In the genomic region with DNA sequence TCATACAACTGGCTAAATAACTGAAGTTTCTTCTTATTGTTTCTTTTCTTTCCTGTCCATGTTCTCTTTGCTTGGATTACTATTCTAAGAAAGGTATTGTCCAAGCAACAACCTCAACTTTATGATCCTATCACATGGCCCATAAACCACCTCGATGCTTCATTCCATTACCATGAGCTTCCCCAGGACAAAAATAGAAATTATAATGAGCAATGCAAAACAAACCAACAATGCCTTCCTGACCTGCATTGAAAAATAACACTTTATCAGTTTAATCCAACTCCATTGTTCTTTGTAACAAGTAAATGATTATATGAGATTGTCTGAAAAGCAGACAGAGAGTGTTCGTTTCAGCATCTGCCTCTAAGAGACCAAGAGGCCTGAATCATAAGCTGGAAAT, we compare ENCODE assay signal across 25 cellular contexts.
"Had no signal": no experiment of that assay in that cellular context is flagged by ENCODE, and none has a peak within 500 bp of the region (broad histone marks: within the 10 kb centered on the region; RNA-seq: fewer than 3 reads in every experiment).

No MANE protein-coding gene starts in this region.

- H3K9ac ChIP-seq: parathyroid adenoma had no signal

- H3K27ac ChIP-seq: coronary artery, dorsolateral prefrontal cortex, foreskin keratinocyte, parathyroid adenoma, psoas muscle, right atrium auricular region, sigmoid colon, stomach, thoracic aorta had no signal

- H3K27me3 ChIP-seq: foreskin keratinocyte, right atrium auricular region, sigmoid colon, stomach had no signal

- H3K4me3 ChIP-seq: coronary artery, dorsolateral prefrontal cortex, lung, psoas muscle, right atrium auricular region, sigmoid colon, stomach, thoracic aorta had no signal

- H3K9me3 ChIP-seq: psoas muscle, right atrium auricular region, sigmoid colon, stomach, thoracic aorta had no signal

- DNase-seq: central memory CD4-positive, alpha-beta T cell; dorsolateral prefrontal cortex; effector CD8-positive, alpha-beta T cell; erythroblast; hypothalamus; left cardiac atrium; left ventricle myocardium superior; mesendoderm; naive thymus-derived CD4-positive, alpha-beta T cell; nephron progenitor cell; psoas muscle; sigmoid colon; small intestine; stimulated activated CD4-positive, alpha-beta T cell treated with anti-CD3 and anti-CD28 coated beads, Interleukin-12 subunit alpha, Interleukin-12 subunit beta, amount 100 ng/mL, for 4 hours; stimulated activated naive CD4-positive, alpha-beta T cell; stomach; substantia nigra had no signal

- H3K36me3 ChIP-seq: right atrium auricular region, sigmoid colon, stomach, thoracic aorta had no signal

- H3K4me1 ChIP-seq: foreskin keratinocyte, parathyroid adenoma, psoas muscle, right atrium auricular region, sigmoid colon, stomach had no signal

- ATAC-seq: foreskin keratinocyte; left cardiac atrium; left ventricle myocardium superior; naive thymus-derived CD4-positive, alpha-beta T cell; psoas muscle had no signal

- H2AFZ ChIP-seq: parathyroid adenoma had no signal

- FAIRE-seq: islet of Langerhans, small intestine, urothelium cell line had no signal

- H3K79me2 ChIP-seq: parathyroid adenoma had no signal
